ENCODE assay signal across 1 cellular context in the genomic region with DNA sequence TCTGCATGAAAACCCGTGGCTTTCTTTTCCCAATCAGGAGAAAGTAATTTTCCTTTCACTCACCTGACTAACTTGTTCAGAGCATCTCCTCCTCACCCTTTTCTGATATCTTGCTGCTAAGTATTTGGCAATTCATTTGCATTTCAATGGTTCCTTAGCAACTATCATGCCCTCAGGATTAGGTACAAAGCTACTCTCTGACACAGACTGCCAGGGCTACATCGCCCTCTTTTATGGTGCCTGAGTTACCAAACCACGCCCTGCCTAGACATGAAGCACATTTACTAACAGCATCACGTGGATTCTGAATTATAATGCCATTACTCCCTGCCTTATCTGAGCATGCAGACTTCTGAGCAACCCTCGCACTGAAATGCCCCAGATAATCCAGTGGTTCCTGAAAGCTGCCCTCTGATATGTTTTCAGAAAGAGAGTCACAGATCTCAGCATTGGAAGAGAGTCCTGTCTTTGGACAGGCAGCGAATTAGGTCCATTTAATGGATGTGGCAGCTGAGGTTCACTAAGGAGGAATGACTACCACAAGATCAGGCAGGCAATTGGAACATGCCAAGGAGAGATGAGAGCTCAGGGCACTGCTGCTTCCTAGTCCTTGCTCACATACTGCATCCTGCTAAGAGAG.
TF ChIP-seq lines count a peak whose summit lies in the region.

No MANE protein-coding gene starts in this region.

TF ChIP-seq in H1, 55 proteins besides CTCF, POLR2A, EP300 and RAD21 (continued from another document):
- no peak for TF ChIP-seq BRCA1 (IDR thresholded peaks at IDR 0.05; ENCODE audit: low read depth, low read length)
- TF ChIP-seq CEBPB (IDR thresholded peaks at IDR 0.05; ENCODE audit: low read depth, low read length), result peak; percentile 76
- TF ChIP-seq POU5F1 (IDR thresholded peaks at IDR 0.05; ENCODE audit: low read depth, low read length), result 0 out of 2 replicates have a peak, but pooled peaks have one; percentile 10
- no peak for TF ChIP-seq SRF (IDR thresholded peaks at IDR 0.05; ENCODE audit: low read depth, low read length)
- no peak for TF ChIP-seq RXRA (IDR thresholded peaks at IDR 0.05; ENCODE audit: insufficient read depth, low read depth, low read length)
- 0 out of 2 replicates have a peak, but pooled peaks have one; percentile 25 for TF ChIP-seq YY1 (IDR thresholded peaks at IDR 0.05; ENCODE audit: low read depth, low read length)
